ENCODE assay signal across 11 cellular contexts in genomic region chr12:54262403-54262925, GRCh38. TPM values are rescaled to one million over a fixed set of nuclear protein-coding genes. Genes with fewer than 3 reads are reported as not detected.
DNase-seq lines count a peak whose midpoint lies in the region; ATAC-seq and TF ChIP-seq lines count a peak whose summit lies in the region.
"Had no signal": no experiment of that assay in that cellular context is flagged by ENCODE, and none has a peak within 500 bp of the region (broad histone marks: within the 10 kb centered on the region; RNA-seq: fewer than 3 reads in every experiment).

No MANE protein-coding gene starts in this region.

- H3K27me3 Mint-ChIP-seq in dendritic cell treated with granulocyte-macrophage colony-stimulating factor and Interleukin-4, amounts not matched to agents 40 ng/mL and 50 ng/mL, for 4 days, result no peaks in the 10 kb centered on the region

- peaks cover 0 to under 1% of the 10 kb centered on the region in 2 donors for H3K36me3 ChIP-seq in gastrocnemius medialis

- H3K4me3 ChIP-seq in gastrocnemius medialis, result no peak overlapping the region

- H3K4me3 Mint-ChIP-seq in dendritic cell treated with granulocyte-macrophage colony-stimulating factor and Interleukin-4, amounts not matched to agents 40 ng/mL and 50 ng/mL, for 4 days, result no peak overlapping the region

- no peaks in the 10 kb centered on the region for H3K27me3 ChIP-seq in gastrocnemius medialis

- peaks cover 31 to 34% of the 10 kb centered on the region in 2 donors for H3K4me1 ChIP-seq in gastrocnemius medialis

- intact Hi-C loops in dendritic cell treated with granulocyte-macrophage colony-stimulating factor and Interleukin-4, amounts not matched to agents 40 ng/mL and 50 ng/mL, for 4 days (cut with micrococcal nuclease), result no loop called here
- intact Hi-C loops in gastrocnemius medialis (cut with DNase I; ENCODE audit: low total_unique reads), result no loop called here

- H3K4me1 Mint-ChIP-seq in dendritic cell treated with granulocyte-macrophage colony-stimulating factor and Interleukin-4, amounts not matched to agents 40 ng/mL and 50 ng/mL, for 4 days (ENCODE audit: low read depth), result peaks cover 33% of the 10 kb centered on the region

- no peaks in the 10 kb centered on the region for H3K9me3 Mint-ChIP-seq in dendritic cell treated with granulocyte-macrophage colony-stimulating factor and Interleukin-4, amounts not matched to agents 40 ng/mL and 50 ng/mL, for 4 days

- no peak for TF ChIP-seq POLR2A in gastrocnemius medialis (IDR thresholded peaks at IDR 0.05)

- H3K27ac ChIP-seq in gastrocnemius medialis, result no peak overlapping the region

- ATAC-seq in gastrocnemius medialis, result no peak
- ATAC-seq in GM18909 (IDR thresholded peaks at IDR 0.05; ENCODE audit: poor library complexity, unreplicated experiment), result no peak
- ATAC-seq in GM21825 (IDR thresholded peaks at IDR 0.05; ENCODE audit: unreplicated experiment), result no peak
- ATAC-seq in GM19328 (IDR thresholded peaks at IDR 0.05; ENCODE audit: unreplicated experiment), result no peak
- ATAC-seq: stimulated activated naive CD8-positive, alpha-beta T cell treated with anti-CD3 and anti-CD28 coated beads, Interleukin-15, Interleukin-2, amounts not matched to agents 100 U/mL and 50 U/mL, for 24 hours had no signal

- peaks cover 3% of the 10 kb centered on the region for H3K36me3 Mint-ChIP-seq in dendritic cell treated with granulocyte-macrophage colony-stimulating factor and Interleukin-4, amounts not matched to agents 40 ng/mL and 50 ng/mL, for 4 days (ENCODE audit: low read depth)

- no peak for TF ChIP-seq CTCF in gastrocnemius medialis (IDR thresholded peaks at IDR 0.05 in 4 of 5, conservative IDR thresholded peaks at IDR 0.05 in 1 of 5)

- DNase-seq in EL (peak; percentile 86), NCI-H2227 (lab: John Stamatoyannopoulos, UW; ENCODE audit: unreplicated experiment) (peak; percentile 34), myocyte (ENCODE audit: low read depth) (peak; percentile 52), gastrocnemius medialis (no peak)
- DNase-seq: NCI-H524; stimulated activated naive CD8-positive, alpha-beta T cell treated with anti-CD3 and anti-CD28 coated beads, Interleukin-15, Interleukin-2, amounts not matched to agents 100 U/mL and 50 U/mL, for 24 hours had no signal

- H3K27ac Mint-ChIP-seq in dendritic cell treated with granulocyte-macrophage colony-stimulating factor and Interleukin-4, amounts not matched to agents 40 ng/mL and 50 ng/mL, for 4 days, result peak overlapping the region; percentile 49

- in situ Hi-C loops in gastrocnemius medialis (cut with MboI; ENCODE audit: low sequenced_read_pairs in 4 of 4), result no loop called here

- H3K9me3 ChIP-seq in gastrocnemius medialis, result no peaks in the 10 kb centered on the region

RNA-seq across cellular contexts. Expression of gene CBX5, which starts 17.5 kb away (rescaled TPM):
- total RNA-seq in myocyte (41.6 and 48.6 TPM in 2 replicates), gastrocnemius medialis (1 to 10 TPM; 7.9 to 8.9 (median 8.1) TPM)
- polyA plus RNA-seq in myocyte (2012), result 18.3 TPM

RNA-seq across cellular contexts. Expression of gene HNRNPA1, which starts 18.1 kb away (rescaled TPM):
- total RNA-seq in myocyte, result 183 and 272 TPM in 2 replicates
- 371 TPM for polyA plus RNA-seq in myocyte (2012)
- total RNA-seq in gastrocnemius medialis, result 100 to 1,000 TPM; 146 to 412 (median 186) TPM

RNA-seq across cellular contexts. Expression of gene NFE2, which starts 38.4 kb away (rescaled TPM):
- 1.1 and 1.4 TPM in 2 replicates for total RNA-seq in myocyte
- polyA plus RNA-seq in myocyte (2012), result 0.08 TPM
- total RNA-seq in gastrocnemius medialis, result 1 to 10 TPM in 2 of 4 donors, under 1 TPM in 1, not detected in 1; 0.64 to 8.0 (median 1.8) TPM
- total RNA-seq: pulmonary artery endothelial cell had no signal

Comparison
In these comparisons a context has a peak if more than half of its experiments do, and no peak if none do; other contexts are left out.
1. DNase-seq: peak in EL (single experiment), NCI-H2227 (single experiment) and myocyte (single experiment); none in gastrocnemius medialis (0 of 2).